Comparison of ENCODE assay signal across 17 cellular contexts in genomic region chr22:45204241-45204640, GRCh38.
"Had no signal": no experiment of that assay in that cellular context is flagged by ENCODE, and none has a peak within 500 bp of the region (broad histone marks: within the 10 kb centered on the region; RNA-seq: fewer than 3 reads in every experiment).

No MANE protein-coding gene starts in this region.

- H3K36me3 ChIP-seq: neural progenitor cell had no signal

- H3K9me3 ChIP-seq: esophagus muscularis mucosa, gastrocnemius medialis, heart right ventricle, right atrium auricular region had no signal

- H3K27me3 ChIP-seq: esophagus muscularis mucosa, gastrocnemius medialis, heart right ventricle, neural progenitor cell, right atrium auricular region had no signal

- H3K4me3 ChIP-seq: esophagus muscularis mucosa, gastrocnemius medialis, heart right ventricle, neural progenitor cell, right atrium auricular region had no signal

- DNase-seq: cortex of kidney; effector memory CD4-positive, alpha-beta T cell; gastrocnemius medialis; heart right ventricle; hypothalamus; kidney glomerular epithelial cell; mammary epithelial cell; natural killer cell; small intestine; stimulated activated CD4-positive, alpha-beta T cell treated with anti-CD3 and anti-CD28 coated beads, Interleukin-2, amount 100 ng/mL, for 48 hours; stimulated activated naive CD4-positive, alpha-beta T cell treated with Interleukin-2 at 50 U/mL for 16 hours; trophoblast cell had no signal

- ATAC-seq: gastrocnemius medialis, left lobe of liver, natural killer cell had no signal

- H3K9ac ChIP-seq: neural progenitor cell had no signal

- H2AFZ ChIP-seq: neural progenitor cell had no signal

- H3K27ac ChIP-seq: epithelial cell of prostate, esophagus muscularis mucosa, gastrocnemius medialis, heart right ventricle, neural progenitor cell, right atrium auricular region had no signal

- H3K4me1 ChIP-seq: gastrocnemius medialis, heart right ventricle had no signal

- H3K4me2 ChIP-seq: neural progenitor cell had no signal
